Comparison of ENCODE assay signal across 1 cellular context in the genomic region with DNA sequence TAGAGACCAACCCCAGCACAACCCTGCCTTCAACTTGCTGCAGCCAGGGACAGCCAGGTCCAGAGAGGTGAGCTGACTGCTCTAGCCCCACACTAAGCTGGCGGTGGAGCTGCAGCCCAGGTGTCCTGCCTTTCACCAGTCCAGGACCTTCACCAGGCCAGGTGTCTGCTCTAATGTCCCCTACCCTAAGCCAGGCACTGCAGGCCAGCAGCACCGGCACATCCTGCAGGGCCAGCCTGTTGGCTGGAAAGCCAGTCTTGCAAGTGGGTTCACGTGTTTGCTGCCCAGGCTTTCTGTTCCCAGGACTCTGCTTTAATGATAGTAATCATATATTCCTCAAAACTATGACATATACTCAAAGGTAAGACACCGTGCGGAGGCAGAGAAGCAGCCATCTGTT.
TF ChIP-seq lines count a peak whose summit lies in the region.

No MANE protein-coding gene starts in this region.

TF ChIP-seq in IMR-90, 13 proteins besides CTCF, POLR2A, EP300 and RAD21:
- TF ChIP-seq CEBPB (IDR thresholded peaks at IDR 0.05; ENCODE audit: low read depth, low read length), result no peak
- no peak for TF ChIP-seq RFX5 (IDR thresholded peaks at IDR 0.05; ENCODE audit: low read depth, low read length)
- no peak for TF ChIP-seq RCOR1 (IDR thresholded peaks at IDR 0.05; ENCODE audit: insufficient replicate concordance, low read length)
- TF ChIP-seq MAZ (IDR thresholded peaks at IDR 0.05; ENCODE audit: borderline replicate concordance, low read depth, low read length), result no peak
- no peak for TF ChIP-seq MXI1 (IDR thresholded peaks at IDR 0.05; ENCODE audit: borderline replicate concordance, low read depth, low read length)
- no peak for TF ChIP-seq NFE2L2 (IDR thresholded peaks at IDR 0.05; ENCODE audit: low read depth, low read length)
- TF ChIP-seq, protein P1, sequence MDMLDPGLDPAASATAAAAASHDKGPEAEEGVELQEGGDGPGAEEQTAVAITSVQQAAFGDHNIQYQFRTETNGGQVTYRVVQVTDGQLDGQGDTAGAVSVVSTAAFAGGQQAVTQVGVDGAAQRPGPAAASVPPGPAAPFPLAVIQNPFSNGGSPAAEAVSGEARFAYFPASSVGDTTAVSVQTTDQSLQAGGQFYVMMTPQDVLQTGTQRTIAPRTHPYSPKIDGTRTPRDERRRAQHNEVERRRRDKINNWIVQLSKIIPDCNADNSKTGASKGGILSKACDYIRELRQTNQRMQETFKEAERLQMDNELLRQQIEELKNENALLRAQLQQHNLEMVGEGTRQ (IDR thresholded peaks at IDR 0.05; ENCODE audit: low read depth, low read length), result no peak
- no peak for TF ChIP-seq SMC3 (IDR thresholded peaks at IDR 0.05; ENCODE audit: low read depth, low read length)
- TF ChIP-seq FOS (IDR thresholded peaks at IDR 0.05; ENCODE audit: low read depth, low read length), result no peak
TF ChIP-seq in IMR-90: peak in this region for 0.
